Comparison of ENCODE assay signal across 22 cellular contexts in genomic region chr3:29333520-29333919, GRCh38. TPM values are rescaled to one million over a fixed set of nuclear protein-coding genes. Genes with fewer than 3 reads are reported as not detected.
DNase-seq lines count a peak whose midpoint lies in the region; TF ChIP-seq lines count a peak whose summit lies in the region.
"Had no signal": no experiment of that assay in that cellular context is flagged by ENCODE, and none has a peak within 500 bp of the region (broad histone marks: within the 10 kb centered on the region; RNA-seq: fewer than 3 reads in every experiment).

No MANE protein-coding gene starts in this region.

- H3K27me3 Mint-ChIP-seq in brain, result peaks cover 4% of the 10 kb centered on the region
- H3K27me3 Mint-ChIP-seq: CD4-positive, CD25-positive, alpha-beta regulatory T cell; effector memory CD8-positive, alpha-beta T cell; IgD-negative memory B cell had no signal

- WGBS in hepatocyte (ENCODE audit: low lambda C conversion rate, missing lambda C conversion rate), result 61% methylated on average over 3 of the region's 3 CpGs

- peak overlapping the region in 3 of 5 experiments; percentile 6 to 71 (median 52) for H3K27ac Mint-ChIP-seq in brain
- H3K27ac Mint-ChIP-seq: activated T-helper 2 cell treated with anti-CD3 and anti-CD28 coated beads, Interferon-gamma antibody, Interleukin-2, Interleukin-4, amounts not matched to agents 10 μg/mL and 5 μg/mL and 100 μg/mL, durations not matched to agents 14 hours and 24 hours and 36 hours; CD4-positive, CD25-positive, alpha-beta regulatory T cell; effector memory CD8-positive, alpha-beta T cell; IgD-negative memory B cell had no signal

- peaks cover 79% of the 10 kb centered on the region for H3K4me1 Mint-ChIP-seq in brain
- H3K4me1 Mint-ChIP-seq: IgD-negative memory B cell had no signal

- H4K20me1 ChIP-seq in hepatocyte (ENCODE audit: insufficient read depth, poor library complexity, severe bottlenecking), result no peaks in the 10 kb centered on the region

- peak overlapping the region; percentile 0 for H3K27ac ChIP-seq in hepatocyte
- H3K27ac ChIP-seq: SJSA1 had no signal

- H3K36me3 Mint-ChIP-seq in brain, result no peaks in the 10 kb centered on the region
- H3K36me3 Mint-ChIP-seq: CD4-positive, CD25-positive, alpha-beta regulatory T cell; IgD-negative memory B cell had no signal

- H3K79me2 ChIP-seq in hepatocyte, result peaks cover 66% of the 10 kb centered on the region

- no peaks in the 10 kb centered on the region for H3K9me3 ChIP-seq in hepatocyte (ENCODE audit: low read depth)
- H3K9me3 ChIP-seq: adrenal gland, HAP-1, SJSA1, tibial nerve had no signal

- H2AFZ ChIP-seq in hepatocyte, result no peak overlapping the region

- H3K4me1 ChIP-seq in hepatocyte (ENCODE audit: insufficient read depth), result peaks cover 25% of the 10 kb centered on the region

- no peaks in the 10 kb centered on the region for H3K27me3 ChIP-seq in hepatocyte
- H3K27me3 ChIP-seq: adrenal gland, SJSA1, tibial nerve had no signal

- no peaks in the 10 kb centered on the region for H3K9me2 ChIP-seq in hepatocyte (replicated peaks; ENCODE audit: insufficient read depth)

- no peaks in the 10 kb centered on the region for H3K36me3 ChIP-seq in hepatocyte (replicated peaks; ENCODE audit: insufficient read depth, low read depth)
- H3K36me3 ChIP-seq: adrenal gland, HAP-1, SJSA1, tibial nerve had no signal

- no peak overlapping the region for H3K4me3 ChIP-seq in hepatocyte
- H3K4me3 ChIP-seq: adrenal gland, HAP-1, SJSA1, tibial nerve had no signal

- DNase-seq in A172 (ENCODE audit: low spot score) (peak; percentile 23), HCEC 1CT (peak; percentile 26), hepatocyte (ENCODE audit: low spot score) (no peak), DMS 273 (lab: John Stamatoyannopoulos, UW; ENCODE audit: unreplicated experiment) (no peak), DMS53 (lab: John Stamatoyannopoulos, UW) (no peak), NCI-H2029 treated with DMSO at 0.1 percent for 48 hours (lab: John Stamatoyannopoulos, UW) (no peak)
- DNase-seq in stimulated activated CD4-positive, alpha-beta T cell treated with anti-CD3 and anti-CD28 coated beads, Interleukin-4, amount 100 ng/mL, for 4 hours, result no peak
- DNase-seq: activated CD4-positive, alpha-beta T cell treated with anti-CD3 and anti-CD28 coated beads for 1 hour; adrenal gland; CD4-positive, CD25-positive, alpha-beta regulatory T cell; effector memory CD8-positive, alpha-beta T cell; NCI-H2081; occipital lobe; right cardiac atrium; stimulated activated naive CD4-positive, alpha-beta T cell treated with Interleukin-2 at 50 U/mL for 16 hours; T1000 had no signal

- TF ChIP-seq CTCF in brain (conservative IDR thresholded peaks at IDR 0.05), result no peak
- no peak for TF ChIP-seq CTCF in hepatocyte (IDR thresholded peaks at IDR 0.05; ENCODE audit: poor library complexity)

- H3K9me3 Mint-ChIP-seq in brain, result peaks cover 0 to 3% (median 0%) of the 10 kb centered on the region in 5 experiments
- H3K9me3 Mint-ChIP-seq: activated T-helper 2 cell treated with anti-CD3 and anti-CD28 coated beads, Interferon-gamma antibody, Interleukin-2, Interleukin-4, amounts not matched to agents 10 μg/mL and 5 μg/mL and 100 μg/mL, durations not matched to agents 14 hours and 24 hours and 36 hours; IgD-negative memory B cell had no signal

- H3K4me2 ChIP-seq in hepatocyte, result peak overlapping the region; percentile 18

- peak overlapping the region in 3 of 5 experiments; percentile 4 to 57 (median 55) for H3K4me3 Mint-ChIP-seq in brain
- H3K4me3 Mint-ChIP-seq: CD4-positive, CD25-positive, alpha-beta regulatory T cell; effector memory CD8-positive, alpha-beta T cell; IgD-negative memory B cell had no signal

RNA-seq across cellular contexts. Expression of gene RBMS3, which starts 52.6 kb away (rescaled TPM):
- 12.3 and 14.9 TPM in 2 replicates for total RNA-seq in A172 (2014; rRNA removed; shearing (Covaris generic))
- polyA plus RNA-seq in brain (ENCODE audit: insufficient read depth, low read depth, low replicate concordance) (2.4 TPM), hepatocyte (32.6 and 34.9 TPM in 2 replicates)
- 31.4 and 37.1 TPM in 2 replicates for total RNA-seq in hepatocyte
- polyA plus RNA-seq: IgD-negative memory B cell had no signal

Comparison
In these comparisons a context has a peak if more than half of its experiments do, and no peak if none do; other contexts are left out.
1. DNase-seq: peak in A172 (single experiment) and HCEC 1CT (single experiment); none in hepatocyte (single experiment), stimulated activated CD4-positive, alpha-beta T cell treated with anti-CD3 and anti-CD28 coated beads, Interleukin-4, amount 100 ng/mL, for 4 hours (0 of 2), DMS 273 (single experiment), DMS53 (single experiment) and NCI-H2029 treated with DMSO at 0.1 percent for 48 hours (single experiment).